13 cellular contexts compared by ENCODE assay signal in genomic region chr2:236659758-236660150, GRCh38.
DNase-seq lines count a peak whose midpoint lies in the region; ATAC-seq, FAIRE-seq and TF ChIP-seq lines count a peak whose summit lies in the region.
"Had no signal": no experiment of that assay in that cellular context is flagged by ENCODE, and none has a peak within 500 bp of the region (broad histone marks: within the 10 kb centered on the region; RNA-seq: fewer than 3 reads in every experiment).

No MANE protein-coding gene starts in this region.

- H3K4me3 Mint-ChIP-seq in activated CD8-positive, alpha-beta memory T cell treated with anti-CD3 and anti-CD28 coated beads, Interleukin-2, amount 10 ng/mL, durations not matched to agents 7 days and 5 days: no peak overlapping the region
- no peak overlapping the region for H3K4me3 Mint-ChIP-seq in activated CD4-positive, alpha-beta T cell treated with anti-CD3 and anti-CD28 coated beads for 36 hours
- H3K4me3 Mint-ChIP-seq: HFFc6, T-cell had no signal

- H2AFZ ChIP-seq in PC-3 (ENCODE audit: low read length): no peak overlapping the region

- no TSS peak for BruUV-seq in PC-3 (replicated peaks; lab: Mats Ljungman, UMichigan)

- CTCF ChIA-PET in activated CD8-positive, alpha-beta memory T cell treated with anti-CD3 and anti-CD28 coated beads, Interleukin-2, amount 10 ng/mL, durations not matched to agents 7 days and 5 days (lab: Charles Lee): no interaction called here
- CTCF ChIA-PET in PC-3 (lab: Charles Lee): interaction anchor here (0.9 kb wide), 2 partner anchors 90 to 97 kb away, joined by 3 to 4 read pairs; partner anchors contain the start of gene ACKR3
- CTCF ChIA-PET in activated CD4-positive, alpha-beta T cell treated with anti-CD3 and anti-CD28 coated beads for 36 hours (lab: Charles Lee): no interaction called here

- H3K36me3 ChIP-seq in PC-3 (ENCODE audit: low read depth, low read length) (no peaks in the 10 kb centered on the region), upper lobe of left lung (no peaks in the 10 kb centered on the region)
- H3K36me3 ChIP-seq: neutrophil, tibial nerve had no signal

- peak; percentile 95 for FAIRE-seq in islet of Langerhans (lab: Jason Lieb, UNC)

- no peak for ATAC-seq in activated CD8-positive, alpha-beta memory T cell treated with anti-CD3 and anti-CD28 coated beads, Interleukin-2, amount 10 ng/mL, durations not matched to agents 7 days and 5 days
- ATAC-seq in PC-3: peak; percentile 89
- peak; percentile 42 to 83 for ATAC-seq in upper lobe of left lung (ENCODE audit: low FRiP score in 2 of 2)
- ATAC-seq in activated CD4-positive, alpha-beta T cell treated with anti-CD3 and anti-CD28 coated beads for 36 hours: no peak
- no peak for ATAC-seq in HG03045 (IDR thresholded peaks at IDR 0.05; ENCODE audit: unreplicated experiment)
- ATAC-seq in GM21786 (IDR thresholded peaks at IDR 0.05; ENCODE audit: unreplicated experiment): no peak
- ATAC-seq: T-cell had no signal

- no peaks in the 10 kb centered on the region for H4K20me1 ChIP-seq in PC-3 (ENCODE audit: low read length)

- H3K79me2 ChIP-seq in PC-3 (ENCODE audit: low read length): no peaks in the 10 kb centered on the region

- peaks cover 33% of the 10 kb centered on the region for H3K4me1 ChIP-seq in PC-3 (ENCODE audit: insufficient read depth, low read length)
- no peaks in the 10 kb centered on the region for H3K4me1 ChIP-seq in upper lobe of left lung

- peak; percentile 3 for DNase-seq in activated CD8-positive, alpha-beta memory T cell treated with anti-CD3 and anti-CD28 coated beads, Interleukin-2, amount 50 U/mL, for 48 hours
- no peak for DNase-seq in activated CD8-positive, alpha-beta memory T cell treated with anti-CD3 and anti-CD28 coated beads, Interleukin-2, amount 10 ng/mL, durations not matched to agents 7 days and 5 days
- DNase-seq in PC-3 (peak; percentile 94), upper lobe of left lung (no peak)
- DNase-seq in activated CD4-positive, alpha-beta T cell treated with anti-CD3 and anti-CD28 coated beads for 36 hours: no peak
- DNase-seq: HFFc6, NCI-H1048, T-cell had no signal

- intact Hi-C loops in PC-3 (cut with micrococcal nuclease): loop anchor here (1.0 to 10.0 kb wide), 2 partner anchors 90 to 365 kb away; no protein-coding TSS in a partner anchor
- intact Hi-C loops in activated CD4-positive, alpha-beta T cell treated with anti-CD3 and anti-CD28 coated beads for 36 hours (cut with DNase I, micrococcal nuclease): no loop called here

- H3K27me3 ChIP-seq in PC-3 (ENCODE audit: low read length): no peaks in the 10 kb centered on the region
- no peaks in the 10 kb centered on the region for H3K27me3 ChIP-seq in upper lobe of left lung
- H3K27me3 ChIP-seq: tibial nerve had no signal

- H3K9me3 ChIP-seq in PC-3 (ENCODE audit: low read length) (no peaks in the 10 kb centered on the region), upper lobe of left lung (no peaks in the 10 kb centered on the region)
- H3K9me3 ChIP-seq: neutrophil, tibial nerve had no signal

- no peak for TF ChIP-seq POLR2A in upper lobe of left lung (IDR thresholded peaks at IDR 0.05)

- H3K27me3 Mint-ChIP-seq in activated CD8-positive, alpha-beta memory T cell treated with anti-CD3 and anti-CD28 coated beads, Interleukin-2, amount 10 ng/mL, durations not matched to agents 7 days and 5 days: peaks cover 24% of the 10 kb centered on the region
- peaks cover 24% of the 10 kb centered on the region for H3K27me3 Mint-ChIP-seq in activated CD4-positive, alpha-beta T cell treated with anti-CD3 and anti-CD28 coated beads for 36 hours

- peaks cover 4% of the 10 kb centered on the region for H3F3A ChIP-seq in PC-3 (ENCODE audit: low read length, unreplicated experiment)

- WGBS in upper lobe of left lung, 2 donors: 64 to 71% methylated on average over 5 of the region's 5 CpGs

- TF ChIP-seq EP300 in upper lobe of left lung (IDR thresholded peaks at IDR 0.05): no peak

- H3K27ac ChIP-seq in PC-3 (ENCODE audit: low read length): peak overlapping the region; percentile 97
- no peak overlapping the region for H3K27ac ChIP-seq in upper lobe of left lung
- H3K27ac ChIP-seq: neutrophil, tibial nerve had no signal

- no peaks in the 10 kb centered on the region for H3K9me2 ChIP-seq in PC-3 (replicated peaks; ENCODE audit: low read length)

- H3K9me3 Mint-ChIP-seq in activated CD8-positive, alpha-beta memory T cell treated with anti-CD3 and anti-CD28 coated beads, Interleukin-2, amount 10 ng/mL, durations not matched to agents 7 days and 5 days (ENCODE audit: low read depth): no peaks in the 10 kb centered on the region
- no peaks in the 10 kb centered on the region for H3K9me3 Mint-ChIP-seq in activated CD4-positive, alpha-beta T cell treated with anti-CD3 and anti-CD28 coated beads for 36 hours (ENCODE audit: low read depth)
- H3K9me3 Mint-ChIP-seq: T-cell had no signal

- no peaks in the 10 kb centered on the region for H3K4me1 Mint-ChIP-seq in activated CD8-positive, alpha-beta memory T cell treated with anti-CD3 and anti-CD28 coated beads, Interleukin-2, amount 10 ng/mL, durations not matched to agents 7 days and 5 days
- H3K4me1 Mint-ChIP-seq in activated CD4-positive, alpha-beta T cell treated with anti-CD3 and anti-CD28 coated beads for 36 hours: no peaks in the 10 kb centered on the region
- H3K4me1 Mint-ChIP-seq: T-cell had no signal

- no peak overlapping the region for H3K27ac Mint-ChIP-seq in activated CD8-positive, alpha-beta memory T cell treated with anti-CD3 and anti-CD28 coated beads, Interleukin-2, amount 10 ng/mL, durations not matched to agents 7 days and 5 days
- no peak overlapping the region for H3K27ac Mint-ChIP-seq in activated CD4-positive, alpha-beta T cell treated with anti-CD3 and anti-CD28 coated beads for 36 hours
- H3K27ac Mint-ChIP-seq: HFFc6, T-cell had no signal

- H3K4me2 ChIP-seq in PC-3 (ENCODE audit: low read length): peak overlapping the region; percentile 80

- H3K36me3 Mint-ChIP-seq in activated CD8-positive, alpha-beta memory T cell treated with anti-CD3 and anti-CD28 coated beads, Interleukin-2, amount 10 ng/mL, durations not matched to agents 7 days and 5 days: no peaks in the 10 kb centered on the region
- H3K36me3 Mint-ChIP-seq in activated CD4-positive, alpha-beta T cell treated with anti-CD3 and anti-CD28 coated beads for 36 hours (ENCODE audit: low read depth): no peaks in the 10 kb centered on the region
- H3K36me3 Mint-ChIP-seq: T-cell had no signal

- no peak for TF ChIP-seq CTCF in PC-3 (conservative IDR thresholded peaks at IDR 0.05; ENCODE audit: low read depth, low read length)
- TF ChIP-seq CTCF in upper lobe of left lung (IDR thresholded peaks at IDR 0.05): no peak

- H3K9ac ChIP-seq in PC-3 (ENCODE audit: low read length): peak overlapping the region; percentile 27; the same call in 1 of the 2 replicates

- H3K4me3 ChIP-seq in PC-3 (ENCODE audit: low read length): no peak overlapping the region
- no peak overlapping the region for H3K4me3 ChIP-seq in upper lobe of left lung
- H3K4me3 ChIP-seq: tibial nerve had no signal

- POLR2A ChIA-PET in PC-3 (lab: Charles Lee; ENCODE audit: unreplicated experiment): no interaction called here
- POLR2A ChIA-PET in activated CD4-positive, alpha-beta T cell treated with anti-CD3 and anti-CD28 coated beads for 36 hours (lab: Charles Lee): no interaction called here

Comparison
In these comparisons a context has a peak if more than half of its experiments do, and no peak if none do; other contexts are left out.
1. DNase-seq: peak in activated CD8-positive, alpha-beta memory T cell treated with anti-CD3 and anti-CD28 coated beads, Interleukin-2, amount 50 U/mL, for 48 hours (single experiment) and PC-3 (single experiment); none in activated CD8-positive, alpha-beta memory T cell treated with anti-CD3 and anti-CD28 coated beads, Interleukin-2, amount 10 ng/mL, durations not matched to agents 7 days and 5 days (single experiment), upper lobe of left lung (0 of 2) and activated CD4-positive, alpha-beta T cell treated with anti-CD3 and anti-CD28 coated beads for 36 hours (single experiment).
2. ATAC-seq: peak in PC-3 (single experiment) and upper lobe of left lung (2 of 2); none in activated CD8-positive, alpha-beta memory T cell treated with anti-CD3 and anti-CD28 coated beads, Interleukin-2, amount 10 ng/mL, durations not matched to agents 7 days and 5 days (single experiment), activated CD4-positive, alpha-beta T cell treated with anti-CD3 and anti-CD28 coated beads for 36 hours (single experiment), HG03045 (single experiment) and GM21786 (single experiment).